In genomic region chr1:113928950-113929749, GRCh38 we compare ENCODE assay signal across 8 cellular contexts. TPM values are rescaled to one million over a fixed set of nuclear protein-coding genes. Genes with fewer than 3 reads are reported as not detected.
DNase-seq lines count a peak whose midpoint lies in the region; ATAC-seq and TF ChIP-seq lines count a peak whose summit lies in the region.

TSS of gene HIPK1 (plus strand) at chr1:113929324.

- H3K4ac ChIP-seq in IMR-90 (ENCODE audit: low read depth, low read length), result peak within 1 kb of the TSS; percentile 99

- peak within 1 kb of the TSS; percentile 99 for H3K14ac ChIP-seq in IMR-90 (replicated peaks; ENCODE audit: low read depth, low read length)

- H3K9me1 ChIP-seq in IMR-90 (ENCODE audit: insufficient read depth, low read length), result peaks cover 2% of the 10 kb centered on the region; the same call in 1 of the 2 replicates

- peak within 1 kb of the TSS; percentile 92 for H2BK5ac ChIP-seq in IMR-90 (ENCODE audit: low read depth, low read length, poor library complexity, severe bottlenecking)

- dilution Hi-C loops in IMR-90 (cut with HindIII; ENCODE audit: low sequenced_read_pairs, unreplicated experiment), result no loop called here

- peak within 1 kb of the TSS; percentile 88 for H2BK120ac ChIP-seq in IMR-90 (ENCODE audit: low read depth, low read length)

- peak within 1 kb of the TSS; percentile 97 for H3K9ac ChIP-seq in IMR-90 (ENCODE audit: low read depth, low read length)

- H3K27ac ChIP-seq in IMR-90 (ENCODE audit: insufficient read depth, low read length), result peak within 1 kb of the TSS; percentile 97

- intact Hi-C loops in IMR-90 (cut with micrococcal nuclease), result loop anchor here (1.0 to 2.0 kb wide), 2 partner anchors 16 to 24 kb away; partner anchors contain the start of gene DCLRE1B
- intact Hi-C loops in mucosa of descending colon (cut with DNase I, micrococcal nuclease), result no loop called here

- H3K79me1 ChIP-seq in IMR-90 (ENCODE audit: low read depth in 1 of 2, low read length in 2 of 2), result peaks cover 0 to 33% of the 10 kb centered on the region in 2 experiments; a peak in 2 of 4 replicates

- WGBS in IMR-90 (ENCODE audit: extremely low coverage in 2 of 2, insufficient read length in 1 of 2), 2 experiments, result 0% methylated on average over 29 of the region's 60 CpGs; no CpG with 5 or more reads in 1 of the 2 experiments

- H4K91ac ChIP-seq in IMR-90 (ENCODE audit: insufficient read depth, low read depth, low read length), result peak within 1 kb of the TSS; percentile 79

- peak within 1 kb of the TSS; percentile 87 for H3K18ac ChIP-seq in IMR-90 (ENCODE audit: low read depth, low read length)

- peak within 1 kb of the TSS; percentile 89 for H2AK5ac ChIP-seq in IMR-90 (ENCODE audit: low read depth, low read length)

- TF ChIP-seq CTCF in IMR-90 (conservative IDR thresholded peaks at IDR 0.05; ENCODE audit: low read depth, low read length) (no peak), epithelial cell of esophagus (IDR thresholded peaks at IDR 0.05; ENCODE audit: insufficient read depth, low read depth, low read length, missing control alignments) (no peak), mucosa of descending colon (IDR thresholded peaks at IDR 0.05) (no peak)

- no peaks in the 10 kb centered on the region for H3K4me1 ChIP-seq in IMR-90 (ENCODE audit: control insufficient read depth, insufficient read depth, low read length)
- H3K4me1 ChIP-seq in mucosa of descending colon (ENCODE audit: low read depth), result peaks cover 18% of the 10 kb centered on the region

- peak within 1 kb of the TSS; percentile 99 for H2AFZ ChIP-seq in IMR-90 (replicated peaks; ENCODE audit: low read length, poor library complexity)

- CTCF ChIA-PET in IMR-90 (lab: Yijun Ruan, JAX), result interaction anchor here (0.8 to 2.2 kb wide), 2 partner anchors 24 to 93 kb away, joined by 3 to 6 read pairs; partner anchors contain the start of genes AP4B1 and DCLRE1B

- peak within 1 kb of the TSS; percentile 96 for H3K4me3 ChIP-seq in IMR-90 (ENCODE audit: insufficient read depth, low read depth, low read length)
- peak within 1 kb of the TSS; percentile 97 for H3K4me3 ChIP-seq in epithelial cell of esophagus (ENCODE audit: low read length)
- peak within 1 kb of the TSS; percentile 87 for H3K4me3 ChIP-seq in mucosa of descending colon

- no peaks in the 10 kb centered on the region for H3K9me3 ChIP-seq in IMR-90 (ENCODE audit: control insufficient read depth, insufficient read depth, low read length)
- no peaks in the 10 kb centered on the region for H3K9me3 ChIP-seq in mucosa of descending colon

- H2BK15ac ChIP-seq in IMR-90 (ENCODE audit: low read depth, low read length), result peak within 1 kb of the TSS; percentile 75; the same call in 2 of the 3 replicates

- peak within 1 kb of the TSS; percentile 56 to 99 for H4K8ac ChIP-seq in IMR-90 (ENCODE audit: low read depth in 2 of 2, low read length in 2 of 2)

- ATAC-seq in GM21528 (IDR thresholded peaks at IDR 0.05; ENCODE audit: low FRiP score, unreplicated experiment), result peak; percentile 74
- ATAC-seq in IMR-90 (ENCODE audit: low read depth), result peak; percentile 90
- ATAC-seq in mucosa of descending colon, result peak; percentile 91

- DNase-seq in DMS 273 treated with DMSO at 0.1 percent for 48 hours (lab: John Stamatoyannopoulos, UW) (peak; percentile 71), IMR-90 (peak; percentile 82), OCI-M2 (lab: John Stamatoyannopoulos, UW; ENCODE audit: unreplicated experiment) (peak; percentile 72), activated T-cell treated with anti-CD3 and anti-CD28 coated beads for 4 hours (peak; percentile 92), epithelial cell of esophagus (ENCODE audit: low read depth) (peak; percentile 93), mucosa of descending colon (peak; percentile 95 to 97 (median 96))
- peak; percentile 90 for DNase-seq in stimulated activated CD8-positive, alpha-beta memory T cell treated with anti-CD3 and anti-CD28 coated beads, Interleukin-4, amount 100 ng/mL, for 24 hours (ENCODE audit: low read depth)

- peak within 1 kb of the TSS; percentile 97 for H3K23ac ChIP-seq in IMR-90 (ENCODE audit: low read depth, low read length)

- H3K4me2 ChIP-seq in IMR-90 (ENCODE audit: low read depth, low read length), result peak within 1 kb of the TSS; percentile 98

- TF ChIP-seq RAD21 in IMR-90 (IDR thresholded peaks at IDR 0.05; ENCODE audit: low read length), result no peak

- peaks cover 38% of the 10 kb centered on the region for H4K20me1 ChIP-seq in IMR-90 (ENCODE audit: insufficient read depth, low read length)

- peak within 1 kb of the TSS; percentile 81 for H3K56ac ChIP-seq in IMR-90 (ENCODE audit: extremely low read depth, insufficient read depth, low read length)

- POLR2A ChIA-PET in IMR-90 (lab: Charles Lee; ENCODE audit: unreplicated experiment), result interaction anchor here (0.6 to 1.9 kb wide), 3 partner anchors 19 to 43 kb away, joined by 3 to 9 read pairs (median 5); partner anchors contain the start of genes AP4B1 and DCLRE1B

- peak within 1 kb of the TSS; percentile 94 for H2AK9ac ChIP-seq in IMR-90 (replicated peaks; ENCODE audit: low read depth, low read length, poor library complexity)

- no TSS peak for BruUV-seq in IMR-90 (replicated peaks; lab: Mats Ljungman, UMichigan)

- H2BK20ac ChIP-seq in IMR-90 (ENCODE audit: low read depth, low read length), result peak within 1 kb of the TSS; percentile 57

- in situ Hi-C loops in IMR-90 (cut with MboI; ENCODE audit: low sequenced_read_pairs), result no loop called here

- TF ChIP-seq POLR2A in IMR-90 (IDR thresholded peaks at IDR 0.05; ENCODE audit: low read depth, low read length), result peak; percentile 77

- H3K27me3 ChIP-seq in IMR-90 (ENCODE audit: control insufficient read depth, insufficient read depth, low read length), result no peaks in the 10 kb centered on the region

- H3K36me3 ChIP-seq in IMR-90 (ENCODE audit: control insufficient read depth, insufficient read depth, low read length) (no peaks in the 10 kb centered on the region), mucosa of descending colon (ENCODE audit: low read depth) (no peaks in the 10 kb centered on the region)

- H4K5ac ChIP-seq in IMR-90 (ENCODE audit: low read depth, low read length), result peak within 1 kb of the TSS; percentile 99

TF ChIP-seq in IMR-90, 13 proteins besides CTCF, POLR2A, EP300 and RAD21:
- no peak; the same call in none of the 2 replicates for TF ChIP-seq CHD1 (IDR thresholded peaks at IDR 0.05; ENCODE audit: low read depth, low read length)
- TF ChIP-seq MAZ (IDR thresholded peaks at IDR 0.05; ENCODE audit: borderline replicate concordance, low read depth, low read length), result peak; percentile 90
- no peak for TF ChIP-seq MAFK (IDR thresholded peaks at IDR 0.05; ENCODE audit: low read depth, low read length)
- no peak for TF ChIP-seq RFX5 (IDR thresholded peaks at IDR 0.05; ENCODE audit: low read depth, low read length)
- peak; percentile 10; the same call in 1 of the 2 replicates for TF ChIP-seq SMC3 (IDR thresholded peaks at IDR 0.05; ENCODE audit: low read depth, low read length)

RNA-seq across cellular contexts. Expression of gene HIPK1, which starts in this region (rescaled TPM):
- total RNA-seq in IMR-90 (2012; rRNA removed), result 25.3 and 33.9 TPM in 2 replicates
- polyA plus RNA-seq in IMR-90 (2012; rRNA removed), result 15.1 and 15.3 TPM in 2 replicates
- polyA plus RNA-seq in IMR-90 (2012; cell fraction: cytosol; rRNA removed), result 3.0 and 9.2 TPM in 2 replicates
- polyA plus RNA-seq in IMR-90 (2012; cell fraction: nucleus; rRNA removed; ENCODE audit: low replicate concordance), result 17.7 and 21.3 TPM in 2 replicates
- total RNA-seq in mucosa of descending colon, result 10 to 100 TPM; 66.0 to 99.7 (median 68.8) TPM

Comparison
In these comparisons a context has a peak if more than half of its experiments do, and no peak if none do; other contexts are left out.
1. Peak in every context shown above with its lines: DNase-seq, ATAC-seq, H3K4me3 ChIP-seq and H3K27ac ChIP-seq.